1 cellular context compared by ENCODE assay signal in genomic region chr7:100563809-100564400, GRCh38.
TF ChIP-seq lines count a peak whose summit lies in the region.

No MANE protein-coding gene starts in this region.

TF ChIP-seq in H1, 55 proteins besides CTCF, POLR2A, EP300 and RAD21:
- TF ChIP-seq CBX8 (IDR thresholded peaks at IDR 0.05; ENCODE audit: borderline replicate concordance, low read depth, low read length), result no peak
- TF ChIP-seq JUND (IDR thresholded peaks at IDR 0.05; ENCODE audit: low read length), result 0 out of 2 replicates have a peak, but pooled peaks have one; percentile 9
- TF ChIP-seq BRCA1 (IDR thresholded peaks at IDR 0.05; ENCODE audit: low read depth, low read length), result no peak
- TF ChIP-seq SIN3A (conservative IDR thresholded peaks at IDR 0.05 in 1 of 2, IDR thresholded peaks at IDR 0.05 in 1 of 2; ENCODE audit: low read depth in 1 of 2, low read length in 2 of 2), result 0 out of 4 replicates have a peak, but pooled peaks of 1 of the 2 experiments have one; percentile 39
- no peak for TF ChIP-seq KDM4A (IDR thresholded peaks at IDR 0.05; ENCODE audit: low read depth, low read length, severe bottlenecking)
- TF ChIP-seq ATF3 (IDR thresholded peaks at IDR 0.05; ENCODE audit: insufficient read depth, low read depth, low read length), result no peak
